ENCODE assay signal across 11 cellular contexts in the genomic region with DNA sequence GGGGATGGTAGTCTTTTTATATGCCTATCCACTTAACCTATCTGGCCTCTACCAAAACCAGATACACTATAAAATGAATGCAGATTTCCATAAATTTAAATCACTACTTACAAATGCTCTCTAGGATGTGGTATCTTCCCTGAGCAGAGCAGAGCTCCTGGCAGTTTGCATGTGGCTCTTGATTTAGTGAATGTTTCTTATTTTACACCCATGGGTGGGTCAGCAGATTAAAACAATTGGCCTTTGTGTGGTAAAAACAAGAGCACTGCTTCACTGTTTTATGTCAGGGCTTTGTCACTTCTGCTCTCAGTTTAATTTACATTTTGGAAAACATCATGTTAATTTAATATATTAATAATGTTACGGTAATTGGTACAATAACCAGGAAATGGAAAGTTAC. TPM values are rescaled to one million over a fixed set of nuclear protein-coding genes. Genes with fewer than 3 reads are reported as not detected.
"Had no signal": no experiment of that assay in that cellular context is flagged by ENCODE, and none has a peak within 500 bp of the region (broad histone marks: within the 10 kb centered on the region; RNA-seq: fewer than 3 reads in every experiment).

No MANE protein-coding gene starts in this region.

- DNase-seq: activated CD4-positive, alpha-beta memory T cell treated with anti-CD3 and anti-CD28 coated beads, Interleukin-2, amount 10 ng/mL, durations not matched to agents 7 days and 5 days; activated CD4-positive, alpha-beta T cell treated with anti-CD3 and anti-CD28 coated beads for 36 hours; activated naive CD4-positive, alpha-beta T cell treated with anti-CD3 and anti-CD28 coated beads, Interleukin-2, amount 50 U/mL, for 16 hours; activated T-cell treated with anti-CD3 and anti-CD28 coated beads, Interleukin-2, amount 50 U/mL, for 24 hours; glutamatergic neuron; stimulated activated CD4-positive, alpha-beta T cell treated with anti-CD3 and anti-CD28 coated beads, Interleukin-2, amount 100 ng/mL, for 48 hours; stimulated activated naive CD4-positive, alpha-beta T cell; T-helper 17 cell had no signal

- ATAC-seq: activated CD4-positive, alpha-beta T cell treated with anti-CD3 and anti-CD28 coated beads for 36 hours; esophagus mucosa; T-helper 17 cell had no signal

- FAIRE-seq: colon had no signal

RNA-seq across cellular contexts. Expression of a gene that starts 5.5 kb away (rescaled TPM):
- total RNA-seq: kidney epithelial cell had no signal
